26 cellular contexts compared by ENCODE assay signal in genomic region chr1:27353629-27354028, GRCh38. TPM values are rescaled to one million over a fixed set of nuclear protein-coding genes. Genes with fewer than 3 reads are reported as not detected.
"Had no signal": no experiment of that assay in that cellular context is flagged by ENCODE, and none has a peak within 500 bp of the region (broad histone marks: within the 10 kb centered on the region; RNA-seq: fewer than 3 reads in every experiment).

No MANE protein-coding gene starts in this region.

- H3K4me3 ChIP-seq: adrenal gland, ascending aorta, colonic mucosa, esophagus squamous epithelium, gastrocnemius medialis, sigmoid colon, smooth muscle cell, thoracic aorta, upper lobe of right lung had no signal

- H3K9me3 ChIP-seq: adrenal gland, ascending aorta, colonic mucosa, esophagus squamous epithelium, gastrocnemius medialis, sigmoid colon, thoracic aorta, upper lobe of right lung had no signal

- H3K4me3 Mint-ChIP-seq: activated naive CD8-positive, alpha-beta T cell; central memory CD8-positive, alpha-beta T cell; neural crest cell; T-cell; WTC11 had no signal

- H3K36me3 Mint-ChIP-seq: activated naive CD8-positive, alpha-beta T cell; T-cell; WTC11 had no signal

- H3K27ac Mint-ChIP-seq: progenitor cell of endocrine pancreas, WTC11 had no signal

- H3K27me3 Mint-ChIP-seq: activated naive CD8-positive, alpha-beta T cell; central memory CD8-positive, alpha-beta T cell; T-cell had no signal

- H3K36me3 ChIP-seq: colonic mucosa had no signal

- DNase-seq: activated CD4-positive, alpha-beta T cell treated with anti-CD3 and anti-CD28 coated beads, Interleukin-2, amount 50 U/mL, for 48 hours; activated gamma-delta T cell treated with Interleukin-2 at 50 U/mL for 16 hours; activated T-cell treated with anti-CD3 and anti-CD28 coated beads for 4 hours; adrenal gland; brain microvascular endothelial cell; colonic mucosa; esophagus squamous epithelium; gastrocnemius medialis; hippocampal formation; midbrain; retina; sigmoid colon; stimulated activated CD4-positive, alpha-beta T cell treated with anti-CD3 and anti-CD28 coated beads, Interleukin-15, amount 100 ng/mL, for 24 hours; stimulated activated naive CD4-positive, alpha-beta T cell treated with Interleukin-2 at 50 U/mL for 16 hours; T-cell; upper lobe of right lung had no signal

- ATAC-seq: gastrocnemius medialis, left ventricle myocardium superior, T-cell, upper lobe of right lung, WTC11 had no signal

- H3K27me3 ChIP-seq: brain microvascular endothelial cell, colonic mucosa, upper lobe of right lung had no signal

- H3K9me3 Mint-ChIP-seq: central memory CD8-positive, alpha-beta T cell; neural crest cell; T-cell; WTC11 had no signal

- H3K27ac ChIP-seq: adrenal gland, ascending aorta, brain microvascular endothelial cell, colonic mucosa, esophagus squamous epithelium, gastrocnemius medialis, sigmoid colon, thoracic aorta, upper lobe of right lung had no signal

RNA-seq across cellular contexts. Expression of gene FCN3, which starts 21.0 kb away (rescaled TPM):
- total RNA-seq: neural crest cell, progenitor cell of endocrine pancreas, smooth muscle cell had no signal

RNA-seq across cellular contexts. Expression of gene CD164L2, which starts 29.5 kb away (rescaled TPM):
- total RNA-seq: ascending aorta, gastrocnemius medialis, left ventricle myocardium superior, neural crest cell, omental fat pad, progenitor cell of endocrine pancreas, sigmoid colon, T-cell, thoracic aorta had no signal
